Comparison of ENCODE assay signal across 32 cellular contexts in the genomic region with DNA sequence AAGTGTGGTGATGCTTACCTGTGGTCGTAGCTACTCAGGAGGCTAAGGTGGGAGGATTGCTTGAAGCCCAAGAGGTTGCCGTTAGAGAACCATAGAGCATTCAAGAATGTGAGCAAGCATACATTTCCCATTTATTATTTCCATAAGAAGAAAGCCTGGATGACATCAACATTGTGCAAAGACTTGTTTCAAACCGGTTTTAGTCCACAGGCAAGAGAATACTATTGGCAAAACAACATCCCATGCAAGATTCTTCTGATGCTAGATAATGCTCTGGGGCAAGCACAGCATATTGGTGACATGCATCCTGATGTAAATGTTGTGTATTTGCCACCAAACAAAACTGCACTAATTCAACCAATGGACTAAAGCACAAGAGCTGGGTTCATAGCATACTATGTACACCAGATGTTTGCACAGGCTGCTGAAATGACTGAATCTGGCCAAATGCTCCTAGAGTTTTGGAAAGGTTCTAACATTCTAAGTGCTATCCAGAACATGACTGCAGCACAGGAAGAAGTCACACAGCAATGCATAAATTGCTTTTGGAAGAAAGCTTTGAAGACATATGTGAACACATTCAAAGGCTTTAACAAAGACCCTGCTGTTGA.
"Had no signal": no experiment of that assay in that cellular context is flagged by ENCODE, and none has a peak within 500 bp of the region (broad histone marks: within the 10 kb centered on the region; RNA-seq: fewer than 3 reads in every experiment).

No MANE protein-coding gene starts in this region.

- H3K9me3 ChIP-seq: adrenal gland, body of pancreas, colonic mucosa, esophagus squamous epithelium, gastroesophageal sphincter, heart right ventricle had no signal

- DNase-seq: activated CD4-positive, alpha-beta memory T cell treated with anti-CD3 and anti-CD28 coated beads for 36 hours; activated CD4-positive, alpha-beta T cell treated with anti-CD3 and anti-CD28 coated beads for 36 hours; activated CD4-positive, alpha-beta T cell treated with anti-CD3 and anti-CD28 coated beads, Interleukin-2, amount 10 ng/mL, durations not matched to agents 24 days and 14 days; activated CD4-positive, CD25-positive, alpha-beta regulatory T cell; activated CD4-positive, CD25-positive, alpha-beta regulatory T cell treated with anti-CD3 and anti-CD28 coated beads, Interleukin-2, amount 50 U/mL, for 72 hours; activated CD8-positive, alpha-beta memory T cell treated with anti-CD3 and anti-CD28 coated beads, Interleukin-2, amount 10 ng/mL, durations not matched to agents 7 days and 5 days; activated CD8-positive, alpha-beta memory T cell treated with anti-CD3 and anti-CD28 coated beads, Interleukin-2, amount 50 U/mL, for 4 hours; activated CD8-positive, alpha-beta T cell treated with anti-CD3 and anti-CD28 coated beads, Interleukin-2, amount 10 ng/mL, durations not matched to agents 7 days and 5 days; activated effector memory CD4-positive, alpha-beta T cell treated with anti-CD3 and anti-CD28 coated beads, Interleukin-2, amount 50 U/mL, for 16 hours; activated naive CD4-positive, alpha-beta T cell treated with anti-CD3 and anti-CD28 coated beads for 36 hours; activated naive CD8-positive, alpha-beta T cell treated with anti-CD3 and anti-CD28 coated beads for 36 hours; activated naive CD8-positive, alpha-beta T cell treated with anti-CD3 and anti-CD28 coated beads, Interleukin-2, amount 50 U/mL, for 24 hours; activated T-cell treated with anti-CD3 and anti-CD28 coated beads, Interleukin-2, amount 50 U/mL, for 1 hour; activated T-cell treated with anti-CD3 and anti-CD28 coated beads, Interleukin-2, amount 50 U/mL, for 48 hours; adrenal gland; amygdala; aorta; body of pancreas; central memory CD4-positive, alpha-beta T cell; cerebellar nuclear complex; colonic mucosa; effector CD8-positive, alpha-beta T cell; esophagus squamous epithelium; foreskin melanocyte; heart right ventricle; T-helper 1 cell; T-helper 17 cell; T1000 had no signal

- H3K27me3 ChIP-seq: adrenal gland, body of pancreas, cardiac muscle cell, colonic mucosa, esophagus squamous epithelium, gastroesophageal sphincter, heart right ventricle had no signal

- ATAC-seq: activated CD4-positive, alpha-beta T cell treated with anti-CD3 and anti-CD28 coated beads for 36 hours; activated CD8-positive, alpha-beta memory T cell treated with anti-CD3 and anti-CD28 coated beads, Interleukin-2, amount 10 ng/mL, durations not matched to agents 7 days and 5 days; activated CD8-positive, alpha-beta T cell treated with anti-CD3 and anti-CD28 coated beads, Interleukin-2, amount 10 ng/mL, durations not matched to agents 7 days and 5 days; activated naive CD8-positive, alpha-beta T cell treated with anti-CD3 and anti-CD28 coated beads, Interleukin-2, amount 50 U/mL, for 24 hours; body of pancreas; gastroesophageal sphincter; heart right ventricle; T-helper 17 cell had no signal

- H3K4me1 ChIP-seq: adrenal gland, body of pancreas, colonic mucosa, esophagus squamous epithelium, gastroesophageal sphincter had no signal

- H3K27ac ChIP-seq: adrenal gland, body of pancreas, cardiac muscle cell, colonic mucosa, esophagus squamous epithelium, gastroesophageal sphincter, heart right ventricle had no signal

- H3K36me3 ChIP-seq: adrenal gland, cardiac muscle cell, colonic mucosa, esophagus squamous epithelium, gastroesophageal sphincter, heart right ventricle had no signal

- H3K4me3 ChIP-seq: adrenal gland, body of pancreas, cardiac muscle cell, colonic mucosa, esophagus squamous epithelium, gastroesophageal sphincter, heart right ventricle had no signal

- FAIRE-seq: endometrium, endothelial cell of umbilical vein had no signal
